In genomic region chr22:37045958-37046357, GRCh38 we compare ENCODE assay signal across 8 cellular contexts. TPM values are rescaled to one million over a fixed set of nuclear protein-coding genes. Genes with fewer than 3 reads are reported as not detected.
DNase-seq lines count a peak whose midpoint lies in the region; ATAC-seq and TF ChIP-seq lines count a peak whose summit lies in the region.

No MANE protein-coding gene starts in this region.

- DNase-seq in ACHN = peak; percentile 64
- DNase-seq in GM12865 (ENCODE audit: low read depth) = peak; percentile 30
- DNase-seq in RPMI7951 (ENCODE audit: low read depth) = peak; percentile 18
- DNase-seq in foreskin keratinocyte = peak in 1 of 2 donors; percentile 18
- DNase-seq in NCI-H1048 (lab: John Stamatoyannopoulos, UW) = no peak
- no peak for DNase-seq in aorta
- DNase-seq in NCI-H2107 treated with DMSO at 0.1 percent for 48 hours (lab: John Stamatoyannopoulos, UW; ENCODE audit: unreplicated experiment) = no peak
- no peak for DNase-seq in activated CD4-positive, alpha-beta T cell treated with anti-CD3 and anti-CD28 coated beads, Interleukin-2, amount 50 U/mL, for 48 hours

- H3K27me3 ChIP-seq in foreskin keratinocyte (no peaks in the 10 kb centered on the region), aorta (ENCODE audit: control insufficient read depth in 1 of 2, insufficient read depth in 2 of 2, low read length in 1 of 2) (no peaks in the 10 kb centered on the region)

- H3K36me3 ChIP-seq in aorta (ENCODE audit: control insufficient read depth in 1 of 2, insufficient read depth in 2 of 2, low read length in 1 of 2) = no peaks in the 10 kb centered on the region

- H3K4me3 ChIP-seq in GM12865 (ENCODE audit: low read depth, low read length) (no peak overlapping the region), aorta (ENCODE audit: low read length in 2 of 2) (no peak overlapping the region)

- no peak for ATAC-seq in foreskin keratinocyte
- ATAC-seq in aorta (ENCODE audit: low FRiP score) = no peak

- TF ChIP-seq CTCF in GM12865 (IDR thresholded peaks at IDR 0.05; ENCODE audit: insufficient read depth, low read depth, low read length, missing control alignments) (peak; percentile 53), foreskin keratinocyte (conservative IDR thresholded peaks at IDR 0.05) (peak; percentile 69)

- in situ Hi-C loops in ACHN (cut with HindIII; ENCODE audit: low pct_ligation_motif_present, low pct_unique_long_range_greater_than_20kb, low sequenced_read_pairs) = no loop called here

- H3K27ac ChIP-seq in foreskin keratinocyte (no peak overlapping the region), aorta (ENCODE audit: low read depth in 1 of 2, low read length in 2 of 2) (no peak overlapping the region)

- H3K9me3 ChIP-seq in aorta (ENCODE audit: control insufficient read depth, low read length) = no peaks in the 10 kb centered on the region

- WGBS in aorta, 2 donors = 45 to 47% methylated on average over 4 of the region's 4 CpGs

- intact Hi-C loops in aorta (cut with DNase I) = no loop called here

- H3K4me1 ChIP-seq in foreskin keratinocyte (no peaks in the 10 kb centered on the region), aorta (ENCODE audit: control insufficient read depth in 1 of 2, insufficient read depth in 2 of 2, low read length in 2 of 2) (no peaks in the 10 kb centered on the region)

RNA-seq across cellular contexts. Expression of gene KCTD17, which starts 5.6 kb away (rescaled TPM):
- 9.6 and 12.9 TPM in 2 replicates for total RNA-seq in RPMI7951 (2014; rRNA removed; shearing (Covaris generic))
- total RNA-seq in foreskin keratinocyte (19.6 and 24.7 TPM in 2 replicates), aorta (10 to 100 TPM; 21.0 to 27.5 TPM)
- polyA plus RNA-seq in foreskin keratinocyte (22.8 and 25.9 TPM in 2 replicates), aorta (10 to 100 TPM; 15.2 to 20.5 TPM)

RNA-seq across cellular contexts. Expression of gene MPST, which starts 26.4 kb away (rescaled TPM):
- total RNA-seq in RPMI7951 (2014; rRNA removed; shearing (Covaris generic)) = 40.1 and 54.5 TPM in 2 replicates
- total RNA-seq in foreskin keratinocyte (57.5 and 62.6 TPM in 2 replicates), aorta (10 to 100 TPM; 30.8 to 38.6 TPM)
- polyA plus RNA-seq in foreskin keratinocyte (82.2 TPM in 2 replicates), aorta (100 to 1,000 TPM in 1 of 2 donors, 10 to 100 TPM in 1; 55.1 to 102 TPM)

RNA-seq across cellular contexts. Expression of gene TST, which starts 26.7 kb away (rescaled TPM):
- total RNA-seq in RPMI7951 (2014; rRNA removed; shearing (Covaris generic)) = 21.0 and 27.3 TPM in 2 replicates
- total RNA-seq in foreskin keratinocyte (18.1 and 19.7 TPM in 2 replicates), aorta (1 to 10 TPM; 9.7 to 10.0 TPM)
- polyA plus RNA-seq in foreskin keratinocyte (23.2 and 26.2 TPM in 2 replicates), aorta (10 to 100 TPM; 26.8 to 61.7 TPM)

Comparison
In these comparisons a context has a peak if more than half of its experiments do, and no peak if none do; other contexts are left out.
1. DNase-seq: peak in ACHN (single experiment), GM12865 (single experiment) and RPMI7951 (single experiment); none in NCI-H1048 (single experiment), aorta (0 of 2), NCI-H2107 treated with DMSO at 0.1 percent for 48 hours (single experiment) and activated CD4-positive, alpha-beta T cell treated with anti-CD3 and anti-CD28 coated beads, Interleukin-2, amount 50 U/mL, for 48 hours (0 of 2).